26 cellular contexts compared by ENCODE assay signal in genomic region chr4:73387552-73387951, GRCh38. TPM values are rescaled to one million over a fixed set of nuclear protein-coding genes. Genes with fewer than 3 reads are reported as not detected.
A peak's percentile ranks its signal among the peaks of the same experiment; 100 is the strongest.
DNase-seq lines count a peak whose midpoint lies in the region; ATAC-seq and TF ChIP-seq lines count a peak whose summit lies in the region.
"Had no signal": no experiment of that assay in that cellular context is flagged by ENCODE, and none has a peak within 500 bp of the region (broad histone marks: within the 10 kb centered on the region; RNA-seq: fewer than 3 reads in every experiment).

No MANE protein-coding gene starts in this region.

- no peaks in the 10 kb centered on the region for H3K9me2 ChIP-seq in hepatocyte (replicated peaks; ENCODE audit: insufficient read depth)

- H3K4me3 ChIP-seq in hepatocyte, result no peak overlapping the region
- H3K4me3 ChIP-seq: BLaER1, SK-N-MC had no signal

- POLR2A ChIA-PET in WTC11 (lab: Charles Lee), result no interaction called here

- in situ Hi-C loops in GM13976 (cut with MboI; ENCODE audit: low sequenced_read_pairs, unreplicated experiment), result no loop called here

- H3K4me3 Mint-ChIP-seq in WTC11, result no peak overlapping the region
- H3K4me3 Mint-ChIP-seq: CD4-positive, alpha-beta memory T cell had no signal

- peaks cover 10% of the 10 kb centered on the region for H3K4me1 ChIP-seq in hepatocyte (ENCODE audit: insufficient read depth)
- H3K4me1 ChIP-seq: BLaER1 had no signal

- H3K36me3 Mint-ChIP-seq in WTC11, result no peaks in the 10 kb centered on the region
- H3K36me3 Mint-ChIP-seq: CD4-positive, alpha-beta memory T cell had no signal

- H3K36me3 ChIP-seq in hepatocyte (replicated peaks; ENCODE audit: insufficient read depth, low read depth), result no peaks in the 10 kb centered on the region
- H3K36me3 ChIP-seq: BLaER1 had no signal

- H3K27me3 ChIP-seq in hepatocyte, result no peaks in the 10 kb centered on the region
- H3K27me3 ChIP-seq: BLaER1 had no signal

- no peaks in the 10 kb centered on the region for H3K4me1 Mint-ChIP-seq in WTC11
- H3K4me1 Mint-ChIP-seq: CD4-positive, alpha-beta memory T cell had no signal

- no peak overlapping the region for H2AFZ ChIP-seq in hepatocyte

- no peaks in the 10 kb centered on the region for H4K20me1 ChIP-seq in hepatocyte (ENCODE audit: insufficient read depth, poor library complexity, severe bottlenecking)
- H4K20me1 ChIP-seq: BLaER1 had no signal

- no peaks in the 10 kb centered on the region for H3K9me3 ChIP-seq in hepatocyte (ENCODE audit: low read depth)
- H3K9me3 ChIP-seq: BLaER1 had no signal

- peak overlapping the region; percentile 71 for H3K27ac ChIP-seq in hepatocyte
- H3K27ac ChIP-seq: BLaER1, SK-N-MC had no signal

- TF ChIP-seq CTCF in GM13976 (IDR thresholded peaks at IDR 0.05; ENCODE audit: borderline replicate concordance, control extremely low read depth, extremely low read depth, insufficient read depth, missing control alignments) (no peak), hepatocyte (IDR thresholded peaks at IDR 0.05; ENCODE audit: poor library complexity) (no peak), WTC11 (IDR thresholded peaks at IDR 0.05) (no peak)

- H3K79me2 ChIP-seq in hepatocyte, result no peaks in the 10 kb centered on the region

- H3K9me3 Mint-ChIP-seq in WTC11, result peaks cover 18% of the 10 kb centered on the region

- H3K27me3 Mint-ChIP-seq in WTC11 (ENCODE audit: low read depth), result no peaks in the 10 kb centered on the region

- ATAC-seq in GM18870 (IDR thresholded peaks at IDR 0.05; ENCODE audit: unreplicated experiment) (peak; percentile 73), HG02852 (IDR thresholded peaks at IDR 0.05; ENCODE audit: unreplicated experiment) (peak; percentile 66), GM19395 (IDR thresholded peaks at IDR 0.05; ENCODE audit: unreplicated experiment) (no peak), WTC11 (no peak)
- ATAC-seq in stimulated activated naive CD8-positive, alpha-beta T cell treated with anti-CD3 and anti-CD28 coated beads, Interleukin-15, Interleukin-2, amounts not matched to agents 100 U/mL and 50 U/mL, for 24 hours, result no peak

- H3K4me2 ChIP-seq in hepatocyte, result no peak overlapping the region
- H3K4me2 ChIP-seq: BLaER1 had no signal

- CTCF ChIA-PET in WTC11 (lab: Charles Lee), result no interaction called here

- no peak overlapping the region for H3K27ac Mint-ChIP-seq in WTC11
- H3K27ac Mint-ChIP-seq: CD4-positive, alpha-beta memory T cell had no signal

- DNase-seq in GM13976 (ENCODE audit: low spot score), result peak; percentile 7
- no peak for DNase-seq in hepatocyte (ENCODE audit: low spot score)
- DNase-seq in NCI-H2171 (lab: John Stamatoyannopoulos, UW), result no peak
- no peak for DNase-seq in stimulated activated naive CD8-positive, alpha-beta T cell treated with anti-CD3 and anti-CD28 coated beads, Interleukin-15, Interleukin-2, amounts not matched to agents 100 U/mL and 50 U/mL, for 24 hours
- DNase-seq in WTC11 (ENCODE audit: low spot score), result no peak
- DNase-seq: Calu3; CD4-positive, alpha-beta memory T cell; DMS53; EL; KG1; NCI-H1105 treated with DMSO at 0.1 percent for 48 hours; NCI-H1694; NCI-H2081 treated with DMSO at 0.1 percent for 48 hours; NK-92 treated with Interleukin-12 subunit alpha and Interleukin-12 subunit beta, amount 100 ng/mL, for 24 hours; SHP77 had no signal

TF ChIP-seq in WTC11, 78 proteins besides CTCF, POLR2A, EP300 and RAD21:
- TF ChIP-seq, protein P1, sequence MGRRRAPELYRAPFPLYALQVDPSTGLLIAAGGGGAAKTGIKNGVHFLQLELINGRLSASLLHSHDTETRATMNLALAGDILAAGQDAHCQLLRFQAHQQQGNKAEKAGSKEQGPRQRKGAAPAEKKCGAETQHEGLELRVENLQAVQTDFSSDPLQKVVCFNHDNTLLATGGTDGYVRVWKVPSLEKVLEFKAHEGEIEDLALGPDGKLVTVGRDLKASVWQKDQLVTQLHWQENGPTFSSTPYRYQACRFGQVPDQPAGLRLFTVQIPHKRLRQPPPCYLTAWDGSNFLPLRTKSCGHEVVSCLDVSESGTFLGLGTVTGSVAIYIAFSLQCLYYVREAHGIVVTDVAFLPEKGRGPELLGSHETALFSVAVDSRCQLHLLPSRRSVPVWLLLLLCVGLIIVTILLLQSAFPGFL (CRISPR knock-in tag; IDR thresholded peaks at IDR 0.05; ENCODE audit: borderline replicate concordance), result no peak
- TF ChIP-seq ZNF317 (CRISPR knock-in tag; IDR thresholded peaks at IDR 0.05; ENCODE audit: borderline replicate concordance, low read depth), result no peak
- TF ChIP-seq, protein P2, sequence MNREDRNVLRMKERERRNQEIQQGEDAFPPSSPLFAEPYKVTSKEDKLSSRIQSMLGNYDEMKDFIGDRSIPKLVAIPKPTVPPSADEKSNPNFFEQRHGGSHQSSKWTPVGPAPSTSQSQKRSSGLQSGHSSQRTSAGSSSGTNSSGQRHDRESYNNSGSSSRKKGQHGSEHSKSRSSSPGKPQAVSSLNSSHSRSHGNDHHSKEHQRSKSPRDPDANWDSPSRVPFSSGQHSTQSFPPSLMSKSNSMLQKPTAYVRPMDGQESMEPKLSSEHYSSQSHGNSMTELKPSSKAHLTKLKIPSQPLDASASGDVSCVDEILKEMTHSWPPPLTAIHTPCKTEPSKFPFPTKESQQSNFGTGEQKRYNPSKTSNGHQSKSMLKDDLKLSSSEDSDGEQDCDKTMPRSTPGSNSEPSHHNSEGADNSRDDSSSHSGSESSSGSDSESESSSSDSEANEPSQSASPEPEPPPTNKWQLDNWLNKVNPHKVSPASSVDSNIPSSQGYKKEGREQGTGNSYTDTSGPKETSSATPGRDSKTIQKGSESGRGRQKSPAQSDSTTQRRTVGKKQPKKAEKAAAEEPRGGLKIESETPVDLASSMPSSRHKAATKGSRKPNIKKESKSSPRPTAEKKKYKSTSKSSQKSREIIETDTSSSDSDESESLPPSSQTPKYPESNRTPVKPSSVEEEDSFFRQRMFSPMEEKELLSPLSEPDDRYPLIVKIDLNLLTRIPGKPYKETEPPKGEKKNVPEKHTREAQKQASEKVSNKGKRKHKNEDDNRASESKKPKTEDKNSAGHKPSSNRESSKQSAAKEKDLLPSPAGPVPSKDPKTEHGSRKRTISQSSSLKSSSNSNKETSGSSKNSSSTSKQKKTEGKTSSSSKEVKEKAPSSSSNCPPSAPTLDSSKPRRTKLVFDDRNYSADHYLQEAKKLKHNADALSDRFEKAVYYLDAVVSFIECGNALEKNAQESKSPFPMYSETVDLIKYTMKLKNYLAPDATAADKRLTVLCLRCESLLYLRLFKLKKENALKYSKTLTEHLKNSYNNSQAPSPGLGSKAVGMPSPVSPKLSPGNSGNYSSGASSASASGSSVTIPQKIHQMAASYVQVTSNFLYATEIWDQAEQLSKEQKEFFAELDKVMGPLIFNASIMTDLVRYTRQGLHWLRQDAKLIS (CRISPR knock-in tag; IDR thresholded peaks at IDR 0.05; ENCODE audit: borderline replicate concordance), result no peak
- no peak for TF ChIP-seq ZBTB21 (CRISPR knock-in tag; IDR thresholded peaks at IDR 0.05; ENCODE audit: borderline replicate concordance)
- no peak for TF ChIP-seq ATF2 (CRISPR knock-in tag; IDR thresholded peaks at IDR 0.05; ENCODE audit: borderline replicate concordance, low read depth)
- TF ChIP-seq ESRRA (CRISPR knock-in tag; IDR thresholded peaks at IDR 0.05; ENCODE audit: borderline replicate concordance), result no peak
- TF ChIP-seq NFYB (CRISPR knock-in tag; conservative IDR thresholded peaks at IDR 0.05; ENCODE audit: low read depth), result no peak
- no peak for TF ChIP-seq FOXK1 (CRISPR knock-in tag; IDR thresholded peaks at IDR 0.05)
- no peak for TF ChIP-seq KAT7 (CRISPR knock-in tag; IDR thresholded peaks at IDR 0.05; ENCODE audit: borderline replicate concordance)
- TF ChIP-seq PRRX2 (CRISPR knock-in tag; IDR thresholded peaks at IDR 0.05), result no peak
- TF ChIP-seq GABPB1 (CRISPR knock-in tag; IDR thresholded peaks at IDR 0.05), result no peak

RNA-seq across cellular contexts. Expression of gene ALB, which starts 16.5 kb away (rescaled TPM):
- total RNA-seq in hepatocyte (25,578 and 26,686 TPM in 2 replicates), WTC11 (2021) (23.4 to 35.4 TPM (median 27.4 TPM) in 3 replicates)
- polyA plus RNA-seq in hepatocyte, result 7,370 and 11,384 TPM in 2 replicates
- total RNA-seq: A673; Calu3; CD4-positive, alpha-beta memory T cell; H1; NCI-H460; OCI-LY7; RPMI7951; T-helper 2 cell treated with Interferon-gamma antibody and Interleukin-4, amounts not matched to agents 100 ng/mL and 5 ng/mL, for 36 hours had no signal
- polyA plus RNA-seq: CD4-positive, alpha-beta memory T cell had no signal

RNA-seq across cellular contexts. Expression of gene AFP, which starts 48.5 kb away (rescaled TPM):
- total RNA-seq in hepatocyte, result 23,697 and 25,243 TPM in 2 replicates
- polyA plus RNA-seq in hepatocyte, result 11,518 and 15,250 TPM in 2 replicates
- 1.1 to 1.8 TPM (median 1.8 TPM) in 3 replicates for total RNA-seq in WTC11 (2021)
- total RNA-seq: A673; Calu3; CD4-positive, alpha-beta memory T cell; OCI-LY7; T-helper 2 cell treated with Interferon-gamma antibody and Interleukin-4, amounts not matched to agents 100 ng/mL and 5 ng/mL, for 36 hours had no signal
- polyA plus RNA-seq: CD4-positive, alpha-beta memory T cell had no signal

Comparison
In these comparisons a context has a peak if more than half of its experiments do, and no peak if none do; other contexts are left out.
1. ATAC-seq: peak in GM18870 (single experiment) and HG02852 (single experiment); none in GM19395 (single experiment), stimulated activated naive CD8-positive, alpha-beta T cell treated with anti-CD3 and anti-CD28 coated beads, Interleukin-15, Interleukin-2, amounts not matched to agents 100 U/mL and 50 U/mL, for 24 hours (single experiment) and WTC11 (single experiment).
2. RNA of gene ALB, which starts 16.5 kb away (total RNA-seq): 25,578 to 26,686 TPM in hepatocyte; 23.4 to 35.4 TPM in WTC11; every median in the first group is over 100 times any median in the second.
3. RNA of gene AFP, which starts 48.5 kb away (total RNA-seq): 23,697 to 25,243 TPM in hepatocyte; 1.1 to 1.8 TPM in WTC11; every median in the first group is over 1,000 times any median in the second.